In genomic region chr14:104291123-104292000, GRCh38 we compare ENCODE assay signal across 14 cellular contexts.
DNase-seq lines count a peak whose midpoint lies in the region; ATAC-seq and TF ChIP-seq lines count a peak whose summit lies in the region.
"Had no signal": no experiment of that assay in that cellular context is flagged by ENCODE, and none has a peak within 500 bp of the region (broad histone marks: within the 10 kb centered on the region; RNA-seq: fewer than 3 reads in every experiment).

No MANE protein-coding gene starts in this region.

- no peaks in the 10 kb centered on the region for H3K27me3 ChIP-seq in BE2C
- peaks cover 16% of the 10 kb centered on the region for H3K27me3 ChIP-seq in lower lobe of right lung (ENCODE audit: low read depth)
- H3K27me3 ChIP-seq: SJCRH30 had no signal

- intact Hi-C loops in lower lobe of right lung (cut with DNase I), result no loop called here

- no peak for TF ChIP-seq CTCF in BE2C (IDR thresholded peaks at IDR 0.05; ENCODE audit: low read depth, low read length)
- TF ChIP-seq CTCF in lower lobe of right lung (IDR thresholded peaks at IDR 0.05), result no peak

- H3K4me3 ChIP-seq in BE2C (ENCODE audit: low read depth, low read length) (no peak overlapping the region), lower lobe of right lung (no peak overlapping the region)
- H3K4me3 ChIP-seq: breast epithelium, SJCRH30 had no signal

- no peaks in the 10 kb centered on the region for H3K36me3 Mint-ChIP-seq in T-helper 17 cell (ENCODE audit: low read depth)

- DNase-seq in BE2C (peak; percentile 86), NCI-H146 (lab: John Stamatoyannopoulos, UW) (peak; percentile 85), ecto neural progenitor cell (ENCODE audit: low spot score) (peak; percentile 77), lower lobe of right lung (peak; percentile 25), T-helper 17 cell (no peak)
- DNase-seq: NCI-H1694 treated with DMSO at 0.1 percent for 48 hours; SJCRH30; stimulated activated CD4-positive, alpha-beta T cell treated with anti-CD3 and anti-CD28 coated beads, Interleukin-4, amount 100 ng/mL, for 4 hours had no signal

- ATAC-seq in lower lobe of right lung, result no peak
- no peak for ATAC-seq in GM21515 (IDR thresholded peaks at IDR 0.05; ENCODE audit: unreplicated experiment)
- no peak for ATAC-seq in HG02970 (IDR thresholded peaks at IDR 0.05; ENCODE audit: low FRiP score, unreplicated experiment)
- no peak for ATAC-seq in T-helper 17 cell
- ATAC-seq in GM18861 (IDR thresholded peaks at IDR 0.05; ENCODE audit: unreplicated experiment), result no peak
- ATAC-seq: activated CD4-positive, CD25-positive, alpha-beta regulatory T cell treated with anti-CD3 and anti-CD28 coated beads, Interleukin-2, amount 50 U/mL, for 24 hours had no signal

- peaks cover 24% of the 10 kb centered on the region for H3K27me3 Mint-ChIP-seq in T-helper 17 cell

- no peak overlapping the region for H3K27ac Mint-ChIP-seq in T-helper 17 cell
- H3K27ac Mint-ChIP-seq: B cell had no signal

- H3K4me1 Mint-ChIP-seq in T-helper 17 cell, result peaks cover 4% of the 10 kb centered on the region
- H3K4me1 Mint-ChIP-seq: B cell had no signal

- H3K4me1 ChIP-seq in BE2C (peaks cover 54% of the 10 kb centered on the region), lower lobe of right lung (no peaks in the 10 kb centered on the region)
- H3K4me1 ChIP-seq: breast epithelium had no signal

- no peaks in the 10 kb centered on the region for H3K36me3 ChIP-seq in BE2C
- H3K36me3 ChIP-seq in lower lobe of right lung, result no peaks in the 10 kb centered on the region
- H3K36me3 ChIP-seq: breast epithelium, SJCRH30 had no signal

- no peak overlapping the region for H3K27ac ChIP-seq in lower lobe of right lung
- H3K27ac ChIP-seq: breast epithelium, SJCRH30 had no signal

- H3K4me3 Mint-ChIP-seq in T-helper 17 cell, result no peak overlapping the region
- H3K4me3 Mint-ChIP-seq: B cell had no signal

- no peaks in the 10 kb centered on the region for H3K9me3 ChIP-seq in BE2C
- no peaks in the 10 kb centered on the region for H3K9me3 ChIP-seq in lower lobe of right lung
- no peaks in the 10 kb centered on the region for H3K9me3 ChIP-seq in T-helper 17 cell (ENCODE audit: control insufficient read depth, low read length, poor library complexity, severe bottlenecking)
- H3K9me3 ChIP-seq: breast epithelium, SJCRH30 had no signal

Comparison
In these comparisons a context has a peak if more than half of its experiments do, and no peak if none do; other contexts are left out.
1. DNase-seq: peak in BE2C (single experiment), NCI-H146 (single experiment), ecto neural progenitor cell (single experiment) and lower lobe of right lung (single experiment); none in T-helper 17 cell (0 of 3).